1 cellular context compared by ENCODE assay signal in genomic region chr15:64387562-64388168, GRCh38.
TF ChIP-seq lines count a peak whose summit lies in the region.

TRIP4 (plus strand) TSS chr15:64387836; CDS start chr15:64387864, 28 bp downstream.

TF ChIP-seq in HepG2, 621 proteins besides CTCF, POLR2A, EP300 and RAD21 (continued from another document and continues in another):
- peak; percentile 51 for TF ChIP-seq SKIL (CRISPR knock-in tag; IDR thresholded peaks at IDR 0.05; ENCODE audit: borderline replicate concordance)
- TF ChIP-seq, protein P1, sequence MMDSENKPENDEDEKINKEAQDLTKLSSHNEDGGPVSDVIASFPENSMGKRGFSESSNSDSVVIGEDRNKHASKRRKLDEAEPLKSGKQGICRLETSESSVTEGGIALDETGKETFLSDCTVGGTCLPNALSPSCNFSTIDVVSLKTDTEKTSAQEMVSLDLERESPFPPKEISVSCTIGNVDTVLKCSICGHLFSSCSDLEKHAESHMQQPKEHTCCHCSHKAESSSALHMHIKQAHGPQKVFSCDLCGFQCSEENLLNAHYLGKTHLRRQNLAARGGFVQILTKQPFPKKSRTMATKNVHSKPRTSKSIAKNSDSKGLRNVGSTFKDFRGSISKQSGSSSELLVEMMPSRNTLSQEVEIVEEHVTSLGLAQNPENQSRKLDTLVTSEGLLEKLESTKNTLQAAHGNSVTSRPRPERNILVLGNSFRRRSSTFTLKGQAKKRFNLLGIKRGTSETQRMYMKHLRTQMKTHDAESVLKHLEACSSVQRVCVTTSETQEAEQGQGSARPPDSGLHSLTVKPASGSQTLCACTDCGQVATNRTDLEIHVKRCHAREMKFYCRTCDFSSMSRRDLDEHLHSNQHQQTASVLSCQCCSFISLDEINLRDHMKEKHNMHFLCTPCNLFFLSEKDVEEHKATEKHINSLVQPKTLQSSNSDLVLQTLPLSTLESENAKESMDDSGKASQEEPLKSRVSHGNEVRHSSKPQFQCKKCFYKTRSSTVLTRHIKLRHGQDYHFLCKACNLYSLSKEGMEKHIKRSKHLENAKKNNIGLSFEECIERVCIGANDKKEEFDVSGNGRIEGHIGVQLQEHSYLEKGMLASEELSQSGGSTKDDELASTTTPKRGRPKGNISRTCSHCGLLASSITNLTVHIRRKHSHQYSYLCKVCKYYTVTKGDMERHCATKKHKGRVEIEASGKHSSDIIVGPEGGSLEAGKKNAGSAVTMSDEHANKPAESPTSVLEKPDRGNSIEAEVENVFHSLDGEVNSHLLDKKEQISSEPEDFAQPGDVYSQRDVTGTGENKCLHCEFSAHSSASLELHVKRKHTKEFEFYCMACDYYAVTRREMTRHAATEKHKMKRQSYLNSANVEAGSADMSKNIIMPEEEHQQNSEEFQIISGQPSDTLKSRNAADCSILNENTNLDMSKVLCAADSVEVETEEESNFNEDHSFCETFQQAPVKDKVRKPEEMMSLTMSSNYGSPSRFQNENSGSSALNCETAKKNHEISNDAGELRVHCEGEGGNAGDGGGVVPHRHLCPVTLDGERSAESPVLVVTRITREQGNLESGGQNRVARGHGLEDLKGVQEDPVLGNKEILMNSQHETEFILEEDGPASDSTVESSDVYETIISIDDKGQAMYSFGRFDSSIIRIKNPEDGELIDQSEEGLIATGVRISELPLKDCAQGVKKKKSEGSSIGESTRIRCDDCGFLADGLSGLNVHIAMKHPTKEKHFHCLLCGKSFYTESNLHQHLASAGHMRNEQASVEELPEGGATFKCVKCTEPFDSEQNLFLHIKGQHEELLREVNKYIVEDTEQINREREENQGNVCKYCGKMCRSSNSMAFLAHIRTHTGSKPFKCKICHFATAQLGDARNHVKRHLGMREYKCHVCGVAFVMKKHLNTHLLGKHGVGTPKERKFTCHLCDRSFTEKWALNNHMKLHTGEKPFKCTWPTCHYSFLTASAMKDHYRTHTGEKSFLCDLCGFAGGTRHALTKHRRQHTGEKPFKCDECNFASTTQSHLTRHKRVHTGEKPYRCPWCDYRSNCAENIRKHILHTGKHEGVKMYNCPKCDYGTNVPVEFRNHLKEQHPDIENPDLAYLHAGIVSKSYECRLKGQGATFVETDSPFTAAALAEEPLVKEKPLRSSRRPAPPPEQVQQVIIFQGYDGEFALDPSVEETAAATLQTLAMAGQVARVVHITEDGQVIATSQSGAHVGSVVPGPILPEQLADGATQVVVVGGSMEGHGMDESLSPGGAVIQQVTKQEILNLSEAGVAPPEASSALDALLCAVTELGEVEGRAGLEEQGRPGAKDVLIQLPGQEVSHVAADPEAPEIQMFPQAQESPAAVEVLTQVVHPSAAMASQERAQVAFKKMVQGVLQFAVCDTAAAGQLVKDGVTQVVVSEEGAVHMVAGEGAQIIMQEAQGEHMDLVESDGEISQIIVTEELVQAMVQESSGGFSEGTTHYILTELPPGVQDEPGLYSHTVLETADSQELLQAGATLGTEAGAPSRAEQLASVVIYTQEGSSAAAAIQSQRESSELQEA (CRISPR knock-in tag; IDR thresholded peaks at IDR 0.05; ENCODE audit: not compliant biosample characterization) = peak; percentile 39
- TF ChIP-seq, protein P2, sequence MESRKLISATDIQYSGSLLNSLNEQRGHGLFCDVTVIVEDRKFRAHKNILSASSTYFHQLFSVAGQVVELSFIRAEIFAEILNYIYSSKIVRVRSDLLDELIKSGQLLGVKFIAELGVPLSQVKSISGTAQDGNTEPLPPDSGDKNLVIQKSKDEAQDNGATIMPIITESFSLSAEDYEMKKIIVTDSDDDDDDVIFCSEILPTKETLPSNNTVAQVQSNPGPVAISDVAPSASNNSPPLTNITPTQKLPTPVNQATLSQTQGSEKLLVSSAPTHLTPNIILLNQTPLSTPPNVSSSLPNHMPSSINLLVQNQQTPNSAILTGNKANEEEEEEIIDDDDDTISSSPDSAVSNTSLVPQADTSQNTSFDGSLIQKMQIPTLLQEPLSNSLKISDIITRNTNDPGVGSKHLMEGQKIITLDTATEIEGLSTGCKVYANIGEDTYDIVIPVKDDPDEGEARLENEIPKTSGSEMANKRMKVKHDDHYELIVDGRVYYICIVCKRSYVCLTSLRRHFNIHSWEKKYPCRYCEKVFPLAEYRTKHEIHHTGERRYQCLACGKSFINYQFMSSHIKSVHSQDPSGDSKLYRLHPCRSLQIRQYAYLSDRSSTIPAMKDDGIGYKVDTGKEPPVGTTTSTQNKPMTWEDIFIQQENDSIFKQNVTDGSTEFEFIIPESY (CRISPR knock-in tag; IDR thresholded peaks at IDR 0.05) = peak; percentile 91
- TF ChIP-seq ZNF256 (CRISPR knock-in tag; conservative IDR thresholded peaks at IDR 0.05) = peak; percentile 89; the same call in 1 of the 2 replicates
- TF ChIP-seq HNRNPK (IDR thresholded peaks at IDR 0.05; ENCODE audit: low read depth, low read length, poor library complexity, severe bottlenecking) = peak; percentile 80
- TF ChIP-seq ZZZ3 (CRISPR knock-in tag; IDR thresholded peaks at IDR 0.05; ENCODE audit: borderline replicate concordance) = peak; percentile 97
- TF ChIP-seq, protein P3, sequence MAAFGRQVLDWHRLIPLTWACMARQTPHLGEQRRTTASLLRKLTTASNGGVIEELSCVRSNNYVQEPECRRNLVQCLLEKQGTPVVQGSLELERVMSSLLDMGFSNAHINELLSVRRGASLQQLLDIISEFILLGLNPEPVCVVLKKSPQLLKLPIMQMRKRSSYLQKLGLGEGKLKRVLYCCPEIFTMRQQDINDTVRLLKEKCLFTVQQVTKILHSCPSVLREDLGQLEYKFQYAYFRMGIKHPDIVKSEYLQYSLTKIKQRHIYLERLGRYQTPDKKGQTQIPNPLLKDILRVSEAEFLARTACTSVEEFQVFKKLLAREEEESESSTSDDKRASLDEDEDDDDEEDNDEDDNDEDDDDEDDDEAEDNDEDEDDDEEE (CRISPR knock-in tag; IDR thresholded peaks at IDR 0.05) = peak; percentile 80
- TF ChIP-seq ATF4 (CRISPR knock-in tag; IDR thresholded peaks at IDR 0.05) = peak in 1 of 2 experiments; percentile 85; a peak in 2 of 4 replicates
- no peak for TF ChIP-seq ZNF552 (CRISPR knock-in tag; IDR thresholded peaks at IDR 0.05; ENCODE audit: borderline replicate concordance)
- TF ChIP-seq ZNF558 (CRISPR knock-in tag; IDR thresholded peaks at IDR 0.05; ENCODE audit: borderline replicate concordance) = 0 out of 2 replicates have a peak, but pooled peaks have one; percentile 71
- TF ChIP-seq ZNF83 (CRISPR knock-in tag; IDR thresholded peaks at IDR 0.05; ENCODE audit: borderline replicate concordance) = peak; percentile 80; the same call in 1 of the 2 replicates
- peak; percentile 97 for TF ChIP-seq RFXAP (CRISPR knock-in tag; IDR thresholded peaks at IDR 0.05; ENCODE audit: borderline replicate concordance)
- peak; percentile 76; the same call in 1 of the 2 replicates for TF ChIP-seq FOXM1 (CRISPR knock-in tag; IDR thresholded peaks at IDR 0.05)
- peak; percentile 34; the same call in 1 of the 2 replicates for TF ChIP-seq SMYD3 (CRISPR knock-in tag; IDR thresholded peaks at IDR 0.05)
- no peak for TF ChIP-seq PBX3 (CRISPR knock-in tag; IDR thresholded peaks at IDR 0.05; ENCODE audit: borderline replicate concordance)
- TF ChIP-seq, protein P4, sequence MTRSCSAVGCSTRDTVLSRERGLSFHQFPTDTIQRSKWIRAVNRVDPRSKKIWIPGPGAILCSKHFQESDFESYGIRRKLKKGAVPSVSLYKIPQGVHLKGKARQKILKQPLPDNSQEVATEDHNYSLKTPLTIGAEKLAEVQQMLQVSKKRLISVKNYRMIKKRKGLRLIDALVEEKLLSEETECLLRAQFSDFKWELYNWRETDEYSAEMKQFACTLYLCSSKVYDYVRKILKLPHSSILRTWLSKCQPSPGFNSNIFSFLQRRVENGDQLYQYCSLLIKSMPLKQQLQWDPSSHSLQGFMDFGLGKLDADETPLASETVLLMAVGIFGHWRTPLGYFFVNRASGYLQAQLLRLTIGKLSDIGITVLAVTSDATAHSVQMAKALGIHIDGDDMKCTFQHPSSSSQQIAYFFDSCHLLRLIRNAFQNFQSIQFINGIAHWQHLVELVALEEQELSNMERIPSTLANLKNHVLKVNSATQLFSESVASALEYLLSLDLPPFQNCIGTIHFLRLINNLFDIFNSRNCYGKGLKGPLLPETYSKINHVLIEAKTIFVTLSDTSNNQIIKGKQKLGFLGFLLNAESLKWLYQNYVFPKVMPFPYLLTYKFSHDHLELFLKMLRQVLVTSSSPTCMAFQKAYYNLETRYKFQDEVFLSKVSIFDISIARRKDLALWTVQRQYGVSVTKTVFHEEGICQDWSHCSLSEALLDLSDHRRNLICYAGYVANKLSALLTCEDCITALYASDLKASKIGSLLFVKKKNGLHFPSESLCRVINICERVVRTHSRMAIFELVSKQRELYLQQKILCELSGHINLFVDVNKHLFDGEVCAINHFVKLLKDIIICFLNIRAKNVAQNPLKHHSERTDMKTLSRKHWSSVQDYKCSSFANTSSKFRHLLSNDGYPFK (CRISPR knock-in tag; IDR thresholded peaks at IDR 0.05; ENCODE audit: borderline replicate concordance) = peak; percentile 97
- peak; percentile 89 for TF ChIP-seq ZNF768 (CRISPR knock-in tag; IDR thresholded peaks at IDR 0.05)
- peak; percentile 84 for TF ChIP-seq ZBTB39 (CRISPR knock-in tag; IDR thresholded peaks at IDR 0.05)
- TF ChIP-seq, protein P5, sequence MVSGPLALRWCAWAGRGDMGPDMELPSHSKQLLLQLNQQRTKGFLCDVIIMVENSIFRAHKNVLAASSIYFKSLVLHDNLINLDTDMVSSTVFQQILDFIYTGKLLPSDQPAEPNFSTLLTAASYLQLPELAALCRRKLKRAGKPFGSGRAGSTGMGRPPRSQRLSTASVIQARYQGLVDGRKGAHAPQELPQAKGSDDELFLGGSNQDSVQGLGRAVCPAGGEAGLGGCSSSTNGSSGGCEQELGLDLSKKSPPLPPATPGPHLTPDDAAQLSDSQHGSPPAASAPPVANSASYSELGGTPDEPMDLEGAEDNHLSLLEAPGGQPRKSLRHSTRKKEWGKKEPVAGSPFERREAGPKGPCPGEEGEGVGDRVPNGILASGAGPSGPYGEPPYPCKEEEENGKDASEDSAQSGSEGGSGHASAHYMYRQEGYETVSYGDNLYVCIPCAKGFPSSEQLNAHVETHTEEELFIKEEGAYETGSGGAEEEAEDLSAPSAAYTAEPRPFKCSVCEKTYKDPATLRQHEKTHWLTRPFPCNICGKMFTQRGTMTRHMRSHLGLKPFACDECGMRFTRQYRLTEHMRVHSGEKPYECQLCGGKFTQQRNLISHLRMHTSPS (CRISPR knock-in tag; IDR thresholded peaks at IDR 0.05; ENCODE audit: low read depth) = peak; percentile 47; the same call in 1 of the 2 replicates
- peak; percentile 88 for TF ChIP-seq ZNF883 (CRISPR knock-in tag; IDR thresholded peaks at IDR 0.05; ENCODE audit: not compliant biosample characterization)
- TF ChIP-seq DNMT3B (CRISPR knock-in tag; conservative IDR thresholded peaks at IDR 0.05) = no peak; the same call in 1 of the 2 replicates
- no peak; the same call in 1 of the 2 replicates for TF ChIP-seq ZBTB8A (CRISPR knock-in tag; IDR thresholded peaks at IDR 0.05; ENCODE audit: borderline replicate concordance, low read depth)
- TF ChIP-seq GFI1 (CRISPR knock-in tag; IDR thresholded peaks at IDR 0.05; ENCODE audit: borderline replicate concordance) = peak; percentile 76
- TF ChIP-seq ZFX (CRISPR knock-in tag; IDR thresholded peaks at IDR 0.05; ENCODE audit: low read depth) = peak; percentile 88
- TF ChIP-seq ZNF761 (CRISPR knock-in tag; conservative IDR thresholded peaks at IDR 0.05) = peak; percentile 88
